ENCODE assay signal across 13 cellular contexts in the genomic region with DNA sequence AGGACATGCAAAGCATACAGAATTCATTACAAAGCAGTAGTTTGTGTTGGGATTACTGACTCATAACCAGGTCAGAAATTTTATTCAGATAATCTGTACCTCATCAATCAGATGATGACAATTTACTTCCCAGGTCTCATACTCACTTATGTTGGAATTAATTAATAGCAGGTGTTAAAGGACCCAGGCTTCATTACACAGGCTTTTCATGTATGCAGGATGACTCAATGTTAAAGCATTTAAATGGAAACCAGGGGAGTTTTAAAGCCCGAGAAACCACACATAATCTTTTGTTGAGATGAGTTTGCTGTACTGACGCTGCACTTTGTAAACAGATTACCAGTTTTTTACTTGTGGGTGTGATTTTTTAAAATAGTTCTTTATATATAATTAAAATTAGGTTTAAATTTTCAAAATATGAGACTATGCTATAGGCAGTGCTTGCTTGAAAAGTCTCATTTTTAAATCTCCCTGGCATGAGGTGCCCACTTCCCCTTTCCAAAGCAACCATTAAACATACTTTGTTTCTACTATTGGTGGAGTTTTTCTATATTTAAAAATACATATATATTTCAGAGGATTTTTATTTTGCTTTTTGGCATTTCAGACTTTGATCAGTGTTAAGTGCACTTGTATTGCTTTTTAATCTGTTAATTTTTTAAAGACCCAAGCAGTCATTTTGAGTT. TPM values are rescaled to one million over a fixed set of nuclear protein-coding genes. Genes with fewer than 3 reads are reported as not detected.
DNase-seq lines count a peak whose midpoint lies in the region; ATAC-seq and TF ChIP-seq lines count a peak whose summit lies in the region.
"Had no signal": no experiment of that assay in that cellular context is flagged by ENCODE, and none has a peak within 500 bp of the region (broad histone marks: within the 10 kb centered on the region; RNA-seq: fewer than 3 reads in every experiment).

No MANE protein-coding gene starts in this region.

- WGBS in GM23248 (ENCODE audit: low coverage in 1 of 2, low lambda C conversion rate in 2 of 2, missing lambda C conversion rate in 2 of 2), 2 experiments = 0 to 4% methylated on average over 2 of the region's 2 CpGs

- H2AFZ ChIP-seq in GM23248 = no peak overlapping the region
- H2AFZ ChIP-seq: GM23338 had no signal

- H3K36me3 Mint-ChIP-seq in activated naive CD8-positive, alpha-beta T cell treated with anti-CD3 and anti-CD28 coated beads, Interleukin-2, amount 50 U/mL, for 24 hours (ENCODE audit: low read depth) = peaks cover 43% of the 10 kb centered on the region

- H3K9me3 ChIP-seq in A673 (ENCODE audit: low read depth, low read length, poor library complexity, severe bottlenecking) (no peaks in the 10 kb centered on the region), GM23248 (ENCODE audit: low read depth) (no peaks in the 10 kb centered on the region), HAP-1 (no peaks in the 10 kb centered on the region)
- H3K9me3 ChIP-seq: Peyer's patch, suprapubic skin had no signal

- H3K4me3 ChIP-seq in A673 (ENCODE audit: low read depth, low read length, poor library complexity, severe bottlenecking) (no peak overlapping the region), GM23248 (no peak overlapping the region), HAP-1 (no peak overlapping the region)
- H3K4me3 ChIP-seq: GM23338, Peyer's patch, suprapubic skin had no signal

- H3K27me3 ChIP-seq in A673 (replicated peaks; ENCODE audit: insufficient read depth, low read depth, low read length, poor library complexity) (no peaks in the 10 kb centered on the region), GM23248 (replicated peaks; ENCODE audit: insufficient read depth) (no peaks in the 10 kb centered on the region), foreskin keratinocyte (no peaks in the 10 kb centered on the region), HAP-1 (ENCODE audit: low read depth) (no peaks in the 10 kb centered on the region)
- H3K27me3 ChIP-seq: Peyer's patch, suprapubic skin had no signal

- peak overlapping the region; percentile 59 for H3K27ac Mint-ChIP-seq in activated naive CD8-positive, alpha-beta T cell treated with anti-CD3 and anti-CD28 coated beads, Interleukin-2, amount 50 U/mL, for 24 hours
- H3K27ac Mint-ChIP-seq: GM23338 had no signal

- in situ Hi-C loops in GM23248 (cut with MboI) (loop anchor here (10.0 kb wide), 1 partner anchor 583 kb away; no protein-coding TSS in a partner anchor), HAP-1 (cut with MboI; ENCODE audit: low sequenced_read_pairs) (loop anchor here (25.0 kb wide), 1 partner anchor 556 kb away; the partner anchor contains the start of genes CCDC82 and JRKL)

- peaks cover 9% of the 10 kb centered on the region for H3K4me1 Mint-ChIP-seq in activated naive CD8-positive, alpha-beta T cell treated with anti-CD3 and anti-CD28 coated beads, Interleukin-2, amount 50 U/mL, for 24 hours
- H3K4me1 Mint-ChIP-seq: CD8-positive, alpha-beta memory T cell; GM23338 had no signal

- peak overlapping the region; percentile 27 for H3K27ac ChIP-seq in A673 (ENCODE audit: low read depth, low read length, poor library complexity, severe bottlenecking)
- peak overlapping the region; percentile 75 for H3K27ac ChIP-seq in GM23248
- H3K27ac ChIP-seq in foreskin keratinocyte = peak overlapping the region; percentile 31
- H3K27ac ChIP-seq: Peyer's patch, suprapubic skin had no signal

- BruUV-seq in A673 (replicated peaks; lab: Mats Ljungman, UMichigan) = TSS peak; percentile 33

- peaks cover 42% of the 10 kb centered on the region for H3F3A ChIP-seq in GM23248 (ENCODE audit: insufficient read depth)

- peaks cover 15% of the 10 kb centered on the region for H3K4me1 ChIP-seq in A673 (ENCODE audit: insufficient read depth, low read length, poor library complexity, severe bottlenecking)
- peaks cover 34% of the 10 kb centered on the region for H3K4me1 ChIP-seq in GM23248 (ENCODE audit: insufficient read depth)
- H3K4me1 ChIP-seq in foreskin keratinocyte = peaks cover 10% of the 10 kb centered on the region
- no peaks in the 10 kb centered on the region for H3K4me1 ChIP-seq in HAP-1
- H3K4me1 ChIP-seq: Peyer's patch had no signal

- intact Hi-C loops in A673 (cut with micrococcal nuclease; ENCODE audit: unreplicated experiment) = no loop called here

- peak overlapping the region; percentile 58 for H3K4me2 ChIP-seq in GM23248 (ENCODE audit: unreplicated experiment)
- H3K4me2 ChIP-seq: GM23338 had no signal

- POLR2A ChIA-PET in A673 (lab: Charles Lee; ENCODE audit: low non-redundant PET) = no interaction called here

- DNase-seq in A673 (ENCODE audit: low spot score) (peak; percentile 73), GM23248 (peak; percentile 89), foreskin keratinocyte (peak; percentile 68 to 74), NCI-H1105 treated with DMSO at 0.1 percent for 48 hours (lab: John Stamatoyannopoulos, UW) (no peak), HAP-1 (ENCODE audit: low spot score in 2 of 2) (no peak)
- no peak for DNase-seq in activated naive CD8-positive, alpha-beta T cell treated with anti-CD3 and anti-CD28 coated beads, Interleukin-2, amount 50 U/mL, for 24 hours
- DNase-seq: CD8-positive, alpha-beta memory T cell; NCI-H2029; Peyer's patch had no signal

- H3K4me3 Mint-ChIP-seq in activated naive CD8-positive, alpha-beta T cell treated with anti-CD3 and anti-CD28 coated beads, Interleukin-2, amount 50 U/mL, for 24 hours = no peak overlapping the region
- H3K4me3 Mint-ChIP-seq: CD8-positive, alpha-beta memory T cell; GM23338 had no signal

- TF ChIP-seq CTCF in A673 (conservative IDR thresholded peaks at IDR 0.05; ENCODE audit: low read depth, low read length) (no peak), foreskin keratinocyte (conservative IDR thresholded peaks at IDR 0.05) (no peak)

- no peaks in the 10 kb centered on the region for H3K27me3 Mint-ChIP-seq in activated naive CD8-positive, alpha-beta T cell treated with anti-CD3 and anti-CD28 coated beads, Interleukin-2, amount 50 U/mL, for 24 hours
- H3K27me3 Mint-ChIP-seq: CD8-positive, alpha-beta memory T cell had no signal

- CTCF ChIA-PET in A673 (lab: Charles Lee) = no interaction called here

- H3K79me2 ChIP-seq in GM23248 (ENCODE audit: insufficient read depth) = no peaks in the 10 kb centered on the region

- no peaks in the 10 kb centered on the region for H4K20me1 ChIP-seq in GM23248 (ENCODE audit: insufficient read depth)

- ATAC-seq in activated naive CD8-positive, alpha-beta T cell treated with anti-CD3 and anti-CD28 coated beads, Interleukin-2, amount 50 U/mL, for 24 hours = peak; percentile 34
- ATAC-seq in foreskin keratinocyte (peak; percentile 73), GM18520 (IDR thresholded peaks at IDR 0.05; ENCODE audit: unreplicated experiment) (no peak), GM21737 (IDR thresholded peaks at IDR 0.05; ENCODE audit: unreplicated experiment) (no peak)
- ATAC-seq: GM23338 had no signal

- H3K9me3 Mint-ChIP-seq in activated naive CD8-positive, alpha-beta T cell treated with anti-CD3 and anti-CD28 coated beads, Interleukin-2, amount 50 U/mL, for 24 hours = no peaks in the 10 kb centered on the region
- H3K9me3 Mint-ChIP-seq: CD8-positive, alpha-beta memory T cell; GM23338 had no signal

- peak overlapping the region; percentile 39 for H3K9ac ChIP-seq in GM23248

- H3K36me3 ChIP-seq in A673 (ENCODE audit: insufficient read depth, low read length, poor library complexity, severe bottlenecking) = peaks cover 67% of the 10 kb centered on the region
- peaks cover 26% of the 10 kb centered on the region for H3K36me3 ChIP-seq in GM23248 (ENCODE audit: low read depth)
- H3K36me3 ChIP-seq in HAP-1 (replicated peaks) = peaks cover 59% of the 10 kb centered on the region

- H3K9me2 ChIP-seq in GM23248 (ENCODE audit: insufficient read depth) = no peaks in the 10 kb centered on the region

RNA-seq across cellular contexts. Expression of gene CEP57, which starts 41.0 kb away (rescaled TPM):
- 72.3 and 79.8 TPM in 2 replicates for total RNA-seq in A673 (2021)
- total RNA-seq in GM23248 (2014; rRNA removed; shearing (Covaris generic)) = 36.5 and 40.8 TPM in 2 replicates
- 39.7 and 41.1 TPM in 2 replicates for polyA plus RNA-seq in GM23248 (2016; fragmentation: Nextera tagmentation; extraction: Ambion mirVana)
- 34.9 and 37.8 TPM in 2 replicates for total RNA-seq in foreskin keratinocyte
- polyA plus RNA-seq in foreskin keratinocyte = 11.9 and 15.4 TPM in 2 replicates

RNA-seq across cellular contexts. Expression of gene FAM76B, which starts 41.8 kb away (rescaled TPM):
- 32.6 and 34.2 TPM in 2 replicates for total RNA-seq in A673 (2021)
- total RNA-seq in GM23248 (2014; rRNA removed; shearing (Covaris generic)) = 10.4 and 15.0 TPM in 2 replicates
- polyA plus RNA-seq in GM23248 (2016; fragmentation: Nextera tagmentation; extraction: Ambion mirVana) = 8.0 and 9.3 TPM in 2 replicates
- 10.0 and 11.1 TPM in 2 replicates for total RNA-seq in foreskin keratinocyte
- 2.0 and 2.8 TPM in 2 replicates for polyA plus RNA-seq in foreskin keratinocyte

Comparison
In these comparisons a context has a peak if more than half of its experiments do, and no peak if none do; other contexts are left out.
1. DNase-seq: peak in A673 (single experiment), GM23248 (single experiment) and foreskin keratinocyte (2 of 2); none in activated naive CD8-positive, alpha-beta T cell treated with anti-CD3 and anti-CD28 coated beads, Interleukin-2, amount 50 U/mL, for 24 hours (single experiment), NCI-H1105 treated with DMSO at 0.1 percent for 48 hours (single experiment) and HAP-1 (0 of 2).
2. ATAC-seq: peak in activated naive CD8-positive, alpha-beta T cell treated with anti-CD3 and anti-CD28 coated beads, Interleukin-2, amount 50 U/mL, for 24 hours (single experiment) and foreskin keratinocyte (single experiment); none in GM18520 (single experiment) and GM21737 (single experiment).
3. Peak in every context shown above with its lines, with median percentiles within 50 percentile points of each other: H3K27ac ChIP-seq.